In genomic region chr1:85295654-85296053, GRCh38 we compare ENCODE assay signal across 1 cellular context.
TF ChIP-seq lines count a peak whose summit lies in the region.

No MANE protein-coding gene starts in this region.

TF ChIP-seq in IMR-90, 13 proteins besides CTCF, POLR2A, EP300 and RAD21 (continued from another document):
- no peak for TF ChIP-seq MAZ (IDR thresholded peaks at IDR 0.05; ENCODE audit: borderline replicate concordance, low read depth, low read length)
- TF ChIP-seq ELK1 (IDR thresholded peaks at IDR 0.05; ENCODE audit: borderline replicate concordance, low read depth, low read length) = no peak
